Comparison of ENCODE assay signal across 14 cellular contexts in genomic region chr16:86007524-86007923, GRCh38.
DNase-seq lines count a peak whose midpoint lies in the region; ATAC-seq and TF ChIP-seq lines count a peak whose summit lies in the region.
"Had no signal": no experiment of that assay in that cellular context is flagged by ENCODE, and none has a peak within 500 bp of the region (broad histone marks: within the 10 kb centered on the region; RNA-seq: fewer than 3 reads in every experiment).

No MANE protein-coding gene starts in this region.

- H3K36me3 ChIP-seq in CD8-positive, alpha-beta memory T cell (ENCODE audit: insufficient read depth, low read length): no peaks in the 10 kb centered on the region

- no peaks in the 10 kb centered on the region for H3K4me1 ChIP-seq in CD8-positive, alpha-beta memory T cell (ENCODE audit: insufficient read depth, low read length)

- H3K4me3 ChIP-seq in CD8-positive, alpha-beta memory T cell (ENCODE audit: low read length): no peak overlapping the region
- H3K4me3 ChIP-seq: GM23338 had no signal

- H3K4me1 Mint-ChIP-seq in activated CD4-positive, alpha-beta T cell treated with anti-CD3 and anti-CD28 coated beads, Interleukin-2, amount 10 ng/mL, durations not matched to agents 24 days and 14 days: peaks cover 14% of the 10 kb centered on the region
- H3K4me1 Mint-ChIP-seq in CD8-positive, alpha-beta memory T cell: peaks cover 21 to 34% (median 23%) of the 10 kb centered on the region in 3 donors
- H3K4me1 Mint-ChIP-seq in activated B cell treated with CpG ODN at 0.5 μM for 24 hours: peaks cover 59% of the 10 kb centered on the region
- H3K4me1 Mint-ChIP-seq in central memory CD8-positive, alpha-beta T cell: peaks cover 17% of the 10 kb centered on the region
- H3K4me1 Mint-ChIP-seq: GM23338 had no signal

- CTCF ChIA-PET in CD8-positive, alpha-beta memory T cell (lab: Charles Lee): no interaction called here
- CTCF ChIA-PET in activated B cell treated with CpG ODN at 0.5 μM for 24 hours (lab: Charles Lee): no interaction called here

- no peaks in the 10 kb centered on the region for H3K9me3 ChIP-seq in CD8-positive, alpha-beta memory T cell (ENCODE audit: low read length)

- H3K9me3 Mint-ChIP-seq in activated CD4-positive, alpha-beta T cell treated with anti-CD3 and anti-CD28 coated beads, Interleukin-2, amount 10 ng/mL, durations not matched to agents 24 days and 14 days: no peaks in the 10 kb centered on the region
- H3K9me3 Mint-ChIP-seq in CD8-positive, alpha-beta memory T cell: no peaks in the 10 kb centered on the region
- H3K9me3 Mint-ChIP-seq in activated B cell treated with CpG ODN at 0.5 μM for 24 hours: no peaks in the 10 kb centered on the region
- H3K9me3 Mint-ChIP-seq in central memory CD8-positive, alpha-beta T cell: no peaks in the 10 kb centered on the region

- no peak for TF ChIP-seq CTCF in activated B cell treated with CpG ODN at 0.5 μM for 24 hours (IDR thresholded peaks at IDR 0.05)

- DNase-seq in activated CD4-positive, alpha-beta T cell treated with anti-CD3 and anti-CD28 coated beads, Interleukin-2, amount 10 ng/mL, durations not matched to agents 24 days and 14 days: no peak
- no peak for DNase-seq in activated CD4-positive, alpha-beta T cell treated with anti-CD3 and anti-CD28 coated beads for 1 hour
- DNase-seq in CD8-positive, alpha-beta memory T cell: peak in 1 of 5 donors; percentile 11
- no peak for DNase-seq in activated B cell treated with CpG ODN at 0.5 μM for 24 hours
- DNase-seq in central memory CD8-positive, alpha-beta T cell (ENCODE audit: low spot score in 2 of 2): no peak
- no peak for DNase-seq in NCI-H2196 (lab: John Stamatoyannopoulos, UW; ENCODE audit: unreplicated experiment)
- DNase-seq: C1 segment of cervical spinal cord, COR-L47, DMS153, NCI-H187 treated with DMSO at 0.1 percent for 48 hours, NCI-H510A treated with DMSO at 0.1 percent for 48 hours had no signal

- H3K27me3 ChIP-seq in CD8-positive, alpha-beta memory T cell (ENCODE audit: insufficient read depth, low read length, poor library complexity, severe bottlenecking): no peaks in the 10 kb centered on the region

- H3K27ac Mint-ChIP-seq in activated CD4-positive, alpha-beta T cell treated with anti-CD3 and anti-CD28 coated beads, Interleukin-2, amount 10 ng/mL, durations not matched to agents 24 days and 14 days: peak overlapping the region; percentile 48
- peak overlapping the region in 2 of 8 donors; percentile 37 to 51 for H3K27ac Mint-ChIP-seq in CD8-positive, alpha-beta memory T cell
- peak overlapping the region; percentile 3 for H3K27ac Mint-ChIP-seq in activated B cell treated with CpG ODN at 0.5 μM for 24 hours
- H3K27ac Mint-ChIP-seq in central memory CD8-positive, alpha-beta T cell (ENCODE audit: low read depth): peak overlapping the region; percentile 53
- H3K27ac Mint-ChIP-seq: GM23338 had no signal

- POLR2A ChIA-PET in CD8-positive, alpha-beta memory T cell (lab: Charles Lee): no interaction called here
- POLR2A ChIA-PET in activated B cell treated with CpG ODN at 0.5 μM for 24 hours (lab: Charles Lee): interaction anchor here (0.7 kb wide), 1 partner anchor 80 kb away, joined by 3 read pairs; no protein-coding TSS in a partner anchor

- ATAC-seq in activated B cell treated with CpG ODN at 0.5 μM for 24 hours (ENCODE audit: low read depth) (no peak), GM19351 (IDR thresholded peaks at IDR 0.05; ENCODE audit: unreplicated experiment) (no peak), HG02885 (IDR thresholded peaks at IDR 0.05; ENCODE audit: poor library complexity, unreplicated experiment) (no peak)
- ATAC-seq in central memory CD8-positive, alpha-beta T cell (replicated peaks; ENCODE audit: extremely low read depth, poor library complexity, severe bottlenecking): no peak
- ATAC-seq: GM23338 had no signal

- no peaks in the 10 kb centered on the region for H3K36me3 Mint-ChIP-seq in activated CD4-positive, alpha-beta T cell treated with anti-CD3 and anti-CD28 coated beads, Interleukin-2, amount 10 ng/mL, durations not matched to agents 24 days and 14 days (ENCODE audit: low read depth)
- no peaks in the 10 kb centered on the region for H3K36me3 Mint-ChIP-seq in CD8-positive, alpha-beta memory T cell
- H3K36me3 Mint-ChIP-seq in activated B cell treated with CpG ODN at 0.5 μM for 24 hours (ENCODE audit: low read depth): no peaks in the 10 kb centered on the region
- H3K36me3 Mint-ChIP-seq in central memory CD8-positive, alpha-beta T cell (ENCODE audit: insufficient read depth): no peaks in the 10 kb centered on the region

- H3K27me3 Mint-ChIP-seq in activated CD4-positive, alpha-beta T cell treated with anti-CD3 and anti-CD28 coated beads, Interleukin-2, amount 10 ng/mL, durations not matched to agents 24 days and 14 days: peaks cover 5% of the 10 kb centered on the region
- H3K27me3 Mint-ChIP-seq in CD8-positive, alpha-beta memory T cell: peaks cover 1 to 2% of the 10 kb centered on the region in 2 donors
- H3K27me3 Mint-ChIP-seq in activated B cell treated with CpG ODN at 0.5 μM for 24 hours: no peaks in the 10 kb centered on the region
- no peaks in the 10 kb centered on the region for H3K27me3 Mint-ChIP-seq in central memory CD8-positive, alpha-beta T cell

- intact Hi-C loops in activated CD4-positive, alpha-beta T cell treated with anti-CD3 and anti-CD28 coated beads, Interleukin-2, amount 10 ng/mL, durations not matched to agents 24 days and 14 days (cut with micrococcal nuclease): loop anchor here (1.0 kb wide), 1 partner anchor 18 kb away; no protein-coding TSS in a partner anchor
- intact Hi-C loops in activated B cell treated with CpG ODN at 0.5 μM for 24 hours (cut with micrococcal nuclease): no loop called here

- no peak overlapping the region for H3K27ac ChIP-seq in CD8-positive, alpha-beta memory T cell (ENCODE audit: low read depth, low read length)

- peak overlapping the region; percentile 8 for H3K4me3 Mint-ChIP-seq in activated CD4-positive, alpha-beta T cell treated with anti-CD3 and anti-CD28 coated beads, Interleukin-2, amount 10 ng/mL, durations not matched to agents 24 days and 14 days
- peak overlapping the region in 5 of 7 donors; percentile 0 to 46 (median 16) for H3K4me3 Mint-ChIP-seq in CD8-positive, alpha-beta memory T cell
- no peak overlapping the region for H3K4me3 Mint-ChIP-seq in activated B cell treated with CpG ODN at 0.5 μM for 24 hours
- no peak overlapping the region for H3K4me3 Mint-ChIP-seq in central memory CD8-positive, alpha-beta T cell
- H3K4me3 Mint-ChIP-seq: GM23338 had no signal

Comparison
In these comparisons a context has a peak if more than half of its experiments do, and no peak if none do; other contexts are left out.
1. H3K4me3 Mint-ChIP-seq: peak in activated CD4-positive, alpha-beta T cell treated with anti-CD3 and anti-CD28 coated beads, Interleukin-2, amount 10 ng/mL, durations not matched to agents 24 days and 14 days (single experiment) and CD8-positive, alpha-beta memory T cell (5 of 7); none in activated B cell treated with CpG ODN at 0.5 μM for 24 hours (single experiment) and central memory CD8-positive, alpha-beta T cell (single experiment).